ENCODE assay signal across 20 cellular contexts in genomic region chr20:62396367-62397239, GRCh38. TPM values are rescaled to one million over a fixed set of nuclear protein-coding genes. Genes with fewer than 3 reads are reported as not detected.
A peak's percentile ranks its signal among the peaks of the same experiment; 100 is the strongest.
DNase-seq lines count a peak whose midpoint lies in the region; ATAC-seq and TF ChIP-seq lines count a peak whose summit lies in the region.
"Had no signal": no experiment of that assay in that cellular context is flagged by ENCODE, and none has a peak within 500 bp of the region (broad histone marks: within the 10 kb centered on the region; RNA-seq: fewer than 3 reads in every experiment).

No MANE protein-coding gene starts in this region.

- H3K23ac ChIP-seq in IMR-90 (ENCODE audit: low read depth, low read length) = no peak overlapping the region

- BruUV-seq in IMR-90 (replicated peaks; lab: Mats Ljungman, UMichigan) = no TSS peak

- H3K18ac ChIP-seq in IMR-90 (ENCODE audit: low read depth, low read length) = no peak overlapping the region

- H4K91ac ChIP-seq in IMR-90 (ENCODE audit: insufficient read depth, low read depth, low read length) = no peak overlapping the region

- H3K4me1 Mint-ChIP-seq in nephron progenitor cell = no peaks in the 10 kb centered on the region
- H3K4me1 Mint-ChIP-seq: CD14-positive monocyte had no signal

- peaks cover 46% of the 10 kb centered on the region for H3K4me1 ChIP-seq in BLaER1
- H3K4me1 ChIP-seq in BLaER1 treated with 17β-estradiol and CSF1 and Interleukin-3, amounts not matched to agents 10 nM and 100 nM = peaks cover 11 to 45% (median 43%) of the 10 kb centered on the region in 10 experiments
- H3K4me1 ChIP-seq in IMR-90 (ENCODE audit: control insufficient read depth, insufficient read depth, low read length) = no peaks in the 10 kb centered on the region

- H3K9me3 ChIP-seq in BLaER1 = peaks cover 5% of the 10 kb centered on the region; the same call in 1 of the 2 replicates
- H3K9me3 ChIP-seq in BLaER1 treated with 17β-estradiol and CSF1 and Interleukin-3, amounts not matched to agents 10 nM and 100 nM (replicated peaks in 1 of 11) = peaks cover 0 to 6% (median 0%) of the 10 kb centered on the region in 11 experiments; a peak in 7 of 22 replicates
- H3K9me3 ChIP-seq in IMR-90 (ENCODE audit: control insufficient read depth, insufficient read depth, low read length) = no peaks in the 10 kb centered on the region
- H3K9me3 ChIP-seq: MG63 had no signal

- H3K14ac ChIP-seq in IMR-90 (replicated peaks; ENCODE audit: low read depth, low read length) = no peak overlapping the region

- no peak overlapping the region for H3K56ac ChIP-seq in IMR-90 (ENCODE audit: extremely low read depth, insufficient read depth, low read length)

- H3K79me1 ChIP-seq in IMR-90 (ENCODE audit: low read depth in 1 of 2, low read length in 2 of 2) = peaks cover 0 to 14% of the 10 kb centered on the region in 2 experiments; a peak in 3 of 4 replicates

- H3K9ac ChIP-seq in BLaER1 (peak overlapping the region; percentile 50; the same call in 1 of the 2 replicates), IMR-90 (ENCODE audit: low read depth, low read length) (no peak overlapping the region)
- H3K9ac ChIP-seq in BLaER1 treated with 17β-estradiol and CSF1 and Interleukin-3, amounts not matched to agents 10 nM and 100 nM = peak overlapping the region in 2 of 11 experiments; percentile 18 to 31; a peak in 3 of 22 replicates

- H3K4me3 ChIP-seq in BLaER1 (no peak overlapping the region), IMR-90 (ENCODE audit: insufficient read depth, low read depth, low read length) (no peak overlapping the region)
- H3K4me3 ChIP-seq in BLaER1 treated with 17β-estradiol and CSF1 and Interleukin-3, amounts not matched to agents 10 nM and 100 nM = no peak overlapping the region
- H3K4me3 ChIP-seq: MG63, PC-9, SK-N-MC had no signal

- no peak overlapping the region for H2BK15ac ChIP-seq in IMR-90 (ENCODE audit: low read depth, low read length)

- H4K20me1 ChIP-seq in BLaER1 (peaks cover 86% of the 10 kb centered on the region), IMR-90 (ENCODE audit: insufficient read depth, low read length) (peaks cover 19% of the 10 kb centered on the region; the same call in 1 of the 2 replicates)
- peaks cover 18 to 90% (median 58%) of the 10 kb centered on the region in 11 experiments; a peak in 20 of 22 replicates for H4K20me1 ChIP-seq in BLaER1 treated with 17β-estradiol and CSF1 and Interleukin-3, amounts not matched to agents 10 nM and 100 nM

- no peak overlapping the region for H3K4ac ChIP-seq in IMR-90 (ENCODE audit: low read depth, low read length)

- H3K36me3 ChIP-seq in BLaER1 = peaks cover 69% of the 10 kb centered on the region
- H3K36me3 ChIP-seq in BLaER1 treated with 17β-estradiol and CSF1 and Interleukin-3, amounts not matched to agents 10 nM and 100 nM = peaks cover 18 to 68% (median 50%) of the 10 kb centered on the region in 11 experiments; a peak in 21 of 22 replicates
- H3K36me3 ChIP-seq in IMR-90 (ENCODE audit: control insufficient read depth, insufficient read depth, low read length) = peaks cover 20% of the 10 kb centered on the region

- H3K4me2 ChIP-seq in BLaER1 = peak overlapping the region; percentile 59
- H3K4me2 ChIP-seq in BLaER1 treated with 17β-estradiol and CSF1 and Interleukin-3, amounts not matched to agents 10 nM and 100 nM = peak overlapping the region in 10 of 11 experiments; percentile 36 to 63 (median 50); a peak in 20 of 22 replicates
- no peak overlapping the region for H3K4me2 ChIP-seq in IMR-90 (ENCODE audit: low read depth, low read length)
- H3K4me2 ChIP-seq: PC-9 had no signal

- 0 out of 2 replicates have a peak, but pooled peaks cover 4% of the 10 kb centered on the region for H3K9me1 ChIP-seq in IMR-90 (ENCODE audit: insufficient read depth, low read length)

- in situ Hi-C loops in IMR-90 (cut with MboI; ENCODE audit: low sequenced_read_pairs) = loop anchor here (25.0 kb wide), 1 partner anchor 384 kb away; no protein-coding TSS in a partner anchor

- H3K36me3 Mint-ChIP-seq in nephron progenitor cell (ENCODE audit: low read depth) = peaks cover 18% of the 10 kb centered on the region

- H2BK5ac ChIP-seq in IMR-90 (ENCODE audit: low read depth, low read length, poor library complexity, severe bottlenecking) = no peak overlapping the region

- no peak overlapping the region for H4K5ac ChIP-seq in IMR-90 (ENCODE audit: low read depth, low read length)

- H3K27me3 ChIP-seq in BLaER1 = no peaks in the 10 kb centered on the region
- H3K27me3 ChIP-seq in BLaER1 treated with 17β-estradiol and CSF1 and Interleukin-3, amounts not matched to agents 10 nM and 100 nM = no peaks in the 10 kb centered on the region
- no peaks in the 10 kb centered on the region for H3K27me3 ChIP-seq in IMR-90 (ENCODE audit: control insufficient read depth, insufficient read depth, low read length)
- H3K27me3 ChIP-seq: MG63 had no signal

- TF ChIP-seq RAD21 in IMR-90 (IDR thresholded peaks at IDR 0.05; ENCODE audit: low read length) = no peak

- dilution Hi-C loops in IMR-90 (cut with HindIII; ENCODE audit: low sequenced_read_pairs, unreplicated experiment) = loop anchor here (25.0 kb wide), 1 partner anchor 109 kb away; no protein-coding TSS in a partner anchor

- H3K27ac Mint-ChIP-seq in nephron progenitor cell = peak overlapping the region; percentile 97

- no peak overlapping the region for H2BK120ac ChIP-seq in IMR-90 (ENCODE audit: low read depth, low read length)

- 93% methylated on average over 27 of the region's 35 CpGs; no CpG with 5 or more reads in 1 of the 2 experiments for WGBS in IMR-90 (ENCODE audit: extremely low coverage in 2 of 2, insufficient read length in 1 of 2), 2 experiments

- peak overlapping the region; percentile 26; the same call in 1 of the 2 replicates for H3K27ac ChIP-seq in BLaER1
- no peak overlapping the region for H3K27ac ChIP-seq in BLaER1 treated with 17β-estradiol and CSF1 and Interleukin-3, amounts not matched to agents 10 nM and 100 nM
- no peak overlapping the region for H3K27ac ChIP-seq in IMR-90 (ENCODE audit: insufficient read depth, low read length)
- H3K27ac ChIP-seq: PC-9, SK-N-MC had no signal

- no peak overlapping the region for H2BK20ac ChIP-seq in IMR-90 (ENCODE audit: low read depth, low read length)

- H3K4me3 Mint-ChIP-seq in nephron progenitor cell = no peak overlapping the region
- H3K4me3 Mint-ChIP-seq: CD14-positive monocyte had no signal

- H2AK5ac ChIP-seq in IMR-90 (ENCODE audit: low read depth, low read length) = no peak overlapping the region

- H3K9me3 Mint-ChIP-seq in nephron progenitor cell = no peaks in the 10 kb centered on the region

- no peak overlapping the region for H2AFZ ChIP-seq in IMR-90 (replicated peaks; ENCODE audit: low read length, poor library complexity)
- H2AFZ ChIP-seq: PC-9 had no signal

- DNase-seq in IMR-90 (no peak), nephron progenitor cell (no peak), left lobe of liver (ENCODE audit: low spot score) (no peak), DMS79 treated with DMSO at 0.1 percent for 48 hours (lab: John Stamatoyannopoulos, UW) (no peak)
- no peak for DNase-seq in activated effector memory CD4-positive, alpha-beta T cell treated with anti-CD3 and anti-CD28 coated beads, Interleukin-2, amount 50 U/mL, for 16 hours
- DNase-seq: KG1, MG63, NCI-H1105 treated with DMSO at 0.1 percent for 48 hours, NCI-H146, NCI-H2029 treated with DMSO at 0.1 percent for 48 hours, NCI-H446 treated with DMSO at 0.1 percent for 48 hours, NCI-H526 treated with DMSO at 0.1 percent for 48 hours, PC-9, SIG-M5 had no signal

- TF ChIP-seq CTCF in IMR-90 (conservative IDR thresholded peaks at IDR 0.05; ENCODE audit: low read depth, low read length) (no peak), nephron progenitor cell (IDR thresholded peaks at IDR 0.05) (no peak)

- POLR2A ChIA-PET in IMR-90 (lab: Charles Lee; ENCODE audit: unreplicated experiment) = interaction anchor here (0.6 kb wide), 1 partner anchor 54 kb away, joined by 4 read pairs; no protein-coding TSS in a partner anchor

- no peak for TF ChIP-seq POLR2A in IMR-90 (IDR thresholded peaks at IDR 0.05; ENCODE audit: low read depth, low read length)

- H3K27me3 Mint-ChIP-seq in nephron progenitor cell (ENCODE audit: low read depth, poor library complexity) = peaks cover 8% of the 10 kb centered on the region

- intact Hi-C loops in IMR-90 (cut with micrococcal nuclease) = no loop called here

- H4K8ac ChIP-seq in IMR-90 (ENCODE audit: low read depth in 2 of 2, low read length in 2 of 2) = no peak overlapping the region

- CTCF ChIA-PET in IMR-90 (lab: Yijun Ruan, JAX) = no interaction called here

- ATAC-seq in IMR-90 (ENCODE audit: low read depth) = no peak
- ATAC-seq in left lobe of liver = no peak

- peak overlapping the region; percentile 78 for H2AK9ac ChIP-seq in IMR-90 (replicated peaks; ENCODE audit: low read depth, low read length, poor library complexity)

TF ChIP-seq in IMR-90, 13 proteins besides CTCF, POLR2A, EP300 and RAD21 (continues in another document):
- TF ChIP-seq MXI1 (IDR thresholded peaks at IDR 0.05; ENCODE audit: borderline replicate concordance, low read depth, low read length) (no peak), USF2 (IDR thresholded peaks at IDR 0.05; ENCODE audit: low read depth, low read length) (no peak), NFE2L2 (IDR thresholded peaks at IDR 0.05; ENCODE audit: low read depth, low read length) (no peak)

RNA-seq across cellular contexts. Expression of gene RPS21, which starts 9.7 kb away (rescaled TPM):
- 2,710 and 3,846 TPM in 2 replicates for total RNA-seq in IMR-90 (2012; rRNA removed)
- polyA plus RNA-seq in IMR-90 (2012; rRNA removed) = 4,298 and 4,766 TPM in 2 replicates
- 31,826 and 47,741 TPM in 2 replicates for polyA plus RNA-seq in IMR-90 (2012; cell fraction: cytosol; rRNA removed)
- 3,277 and 3,813 TPM in 2 replicates for polyA plus RNA-seq in IMR-90 (2012; cell fraction: nucleus; rRNA removed; ENCODE audit: low replicate concordance)
- 432 TPM for total RNA-seq in left lobe of liver

RNA-seq across cellular contexts. Expression of gene CABLES2, which starts 10.5 kb away (rescaled TPM):
- total RNA-seq in IMR-90 (2012; rRNA removed) (1.1 and 1.4 TPM in 2 replicates), left lobe of liver (1.8 TPM)
- 5.1 TPM in 2 replicates for polyA plus RNA-seq in IMR-90 (2012; rRNA removed)
- 3.6 and 4.4 TPM in 2 replicates for polyA plus RNA-seq in IMR-90 (2012; cell fraction: cytosol; rRNA removed)
- polyA plus RNA-seq in IMR-90 (2012; cell fraction: nucleus; rRNA removed; ENCODE audit: low replicate concordance) = 6.7 and 6.8 TPM in 2 replicates

RNA-seq across cellular contexts. Expression of gene LAMA5, which starts 29.5 kb away (rescaled TPM):
- total RNA-seq in IMR-90 (2012; rRNA removed) = 0.56 and 0.90 TPM in 2 replicates
- polyA plus RNA-seq in IMR-90 (2012; rRNA removed) = 7.3 and 11.4 TPM in 2 replicates
- polyA plus RNA-seq in IMR-90 (2012; cell fraction: cytosol; rRNA removed) = 15.0 and 17.8 TPM in 2 replicates
- 27.9 and 77.8 TPM in 2 replicates for polyA plus RNA-seq in IMR-90 (2012; cell fraction: nucleus; rRNA removed; ENCODE audit: low replicate concordance)
- 112 TPM for total RNA-seq in left lobe of liver
- polyA plus RNA-seq: CD14-positive monocyte had no signal

RNA-seq across cellular contexts. Expression of gene RBBP8NL, which starts 30.7 kb away (rescaled TPM):
- total RNA-seq in IMR-90 (2012; rRNA removed) (not detected in 2 replicates), left lobe of liver (not detected)
- polyA plus RNA-seq in IMR-90 (2012; rRNA removed) = not detected in 2 replicates
- not detected in 2 replicates for polyA plus RNA-seq in IMR-90 (2012; cell fraction: cytosol; rRNA removed)
- polyA plus RNA-seq in IMR-90 (2012; cell fraction: nucleus; rRNA removed; ENCODE audit: low replicate concordance) = not detected in 2 replicates
- total RNA-seq: A673, RPMI7951 had no signal
- polyA plus RNA-seq: CD14-positive monocyte had no signal

Comparison
In these comparisons a context has a peak if more than half of its experiments do, and no peak if none do; other contexts are left out.
1. RNA of gene LAMA5, which starts 29.5 kb away (total RNA-seq): 112 TPM in left lobe of liver (single experiment); 0.56 to 0.90 TPM in IMR-90; every median in the first group is over 10 times any median in the second.